ENCODE assay signal across 13 cellular contexts in the genomic region with DNA sequence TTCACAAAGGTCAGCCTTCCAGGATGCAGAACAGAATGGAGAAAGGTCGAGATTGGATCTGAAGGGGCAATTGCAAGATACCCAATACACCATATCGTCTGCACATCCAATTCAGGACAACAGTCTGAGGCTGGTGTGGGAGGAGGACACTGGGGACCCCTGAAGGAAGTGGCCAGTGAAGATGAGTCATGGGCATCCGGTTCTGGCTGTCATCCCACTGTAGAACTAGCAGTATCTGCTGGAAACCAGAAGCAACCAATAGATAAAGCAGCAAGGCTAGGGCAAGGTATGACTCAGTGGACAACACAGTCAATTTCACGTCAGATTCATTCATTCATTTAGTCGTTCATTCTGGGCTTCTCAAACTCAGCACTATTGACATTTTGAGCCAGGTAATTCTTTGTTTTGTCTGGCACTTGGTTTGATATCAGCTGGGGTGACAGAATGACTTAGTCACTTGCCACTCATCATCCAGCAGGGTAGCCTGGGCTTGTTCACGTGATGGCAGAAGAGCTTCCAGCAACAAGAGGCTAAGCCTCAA. TPM values are rescaled to one million over a fixed set of nuclear protein-coding genes. Genes with fewer than 3 reads are reported as not detected.
DNase-seq lines count a peak whose midpoint lies in the region; ATAC-seq, FAIRE-seq and TF ChIP-seq lines count a peak whose summit lies in the region.
"Had no signal": no experiment of that assay in that cellular context is flagged by ENCODE, and none has a peak within 500 bp of the region (broad histone marks: within the 10 kb centered on the region; RNA-seq: fewer than 3 reads in every experiment).

No MANE protein-coding gene starts in this region.

- H3K4me3 ChIP-seq in BE2C (ENCODE audit: low read depth, low read length): no peak overlapping the region
- no peak overlapping the region for H3K4me3 ChIP-seq in GM12865 (ENCODE audit: low read depth, low read length)
- H3K4me3 ChIP-seq in epithelial cell of esophagus (ENCODE audit: low read length): no peak overlapping the region
- H3K4me3 ChIP-seq in esophagus squamous epithelium: no peak overlapping the region
- H3K4me3 ChIP-seq: lower lobe of right lung, tibial nerve had no signal

- no peak for TF ChIP-seq CTCF in BE2C (IDR thresholded peaks at IDR 0.05; ENCODE audit: low read depth, low read length)
- TF ChIP-seq CTCF in GM12865 (IDR thresholded peaks at IDR 0.05; ENCODE audit: insufficient read depth, low read depth, low read length, missing control alignments): no peak
- no peak for TF ChIP-seq CTCF in epithelial cell of esophagus (IDR thresholded peaks at IDR 0.05; ENCODE audit: insufficient read depth, low read depth, low read length, missing control alignments)
- TF ChIP-seq CTCF in esophagus squamous epithelium (IDR thresholded peaks at IDR 0.05): no peak

- intact Hi-C loops in esophagus squamous epithelium (cut with DNase I): no loop called here

- no peak for TF ChIP-seq POLR2A in esophagus squamous epithelium (IDR thresholded peaks at IDR 0.05)

- 36 to 47% methylated on average over 4 to 6 of the region's 6 CpGs for WGBS in esophagus squamous epithelium, 2 donors

- no peak overlapping the region for H3K27ac ChIP-seq in esophagus squamous epithelium
- H3K27ac ChIP-seq: lower lobe of right lung, tibial nerve had no signal

- ATAC-seq in HG03439 (IDR thresholded peaks at IDR 0.05; ENCODE audit: unreplicated experiment): no peak
- ATAC-seq: lower lobe of right lung had no signal

- H3K4me1 ChIP-seq in BE2C (no peaks in the 10 kb centered on the region; the same call in 1 of the 2 replicates), esophagus squamous epithelium (peaks cover 0 to 13% (median 5%) of the 10 kb centered on the region in 3 donors)

- no peaks in the 10 kb centered on the region for H3K9me3 ChIP-seq in BE2C
- peaks cover 0 to 3% (median 0%) of the 10 kb centered on the region in 3 donors for H3K9me3 ChIP-seq in esophagus squamous epithelium

- H3K27me3 ChIP-seq in BE2C (0 out of 2 replicates have a peak, but pooled peaks cover 6% of the 10 kb centered on the region), esophagus squamous epithelium (no peaks in the 10 kb centered on the region)
- H3K27me3 ChIP-seq: tibial nerve had no signal

- no peak for FAIRE-seq in RCC 7860 (lab: Jason Lieb, UNC)

- H3K36me3 ChIP-seq in BE2C (no peaks in the 10 kb centered on the region), esophagus squamous epithelium (no peaks in the 10 kb centered on the region)
- H3K36me3 ChIP-seq: lower lobe of right lung, tibial nerve had no signal

- peak; percentile 10 for DNase-seq in BE2C
- DNase-seq in GM12865 (ENCODE audit: low read depth): peak; percentile 26
- peak; percentile 63 for DNase-seq in RCC 7860 (ENCODE audit: low spot score)
- DNase-seq in epithelial cell of esophagus (ENCODE audit: low read depth): peak; percentile 49
- DNase-seq in D341Med (ENCODE audit: low spot score): no peak
- DNase-seq in esophagus squamous epithelium (lab: John Stamatoyannopoulos, UW): no peak
- DNase-seq in NCI-H1930 (lab: John Stamatoyannopoulos, UW): no peak
- DNase-seq: activated CD4-positive, alpha-beta T cell treated with anti-CD3 and anti-CD28 coated beads for 1 hour; foreskin melanocyte; lower lobe of right lung; posterior cingulate gyrus had no signal

RNA-seq across cellular contexts. Expression of a gene that starts 30.3 kb away (rescaled TPM):
- polyA plus RNA-seq in BE2C (2012; ENCODE audit: insufficient read depth, insufficient read length, low read depth): 20.8 TPM
- 1 to 10 TPM; 1.2 to 3.6 (median 2.0) TPM for total RNA-seq in esophagus squamous epithelium

Comparison
In these comparisons a context has a peak if more than half of its experiments do, and no peak if none do; other contexts are left out.
1. DNase-seq: peak in BE2C (single experiment), GM12865 (single experiment), RCC 7860 (single experiment) and epithelial cell of esophagus (single experiment); none in D341Med (single experiment), esophagus squamous epithelium (single experiment) and NCI-H1930 (0 of 2).